Comparison of ENCODE assay signal across 20 cellular contexts in genomic region chr1:82445827-82446226, GRCh38.
"Had no signal": no experiment of that assay in that cellular context is flagged by ENCODE, and none has a peak within 500 bp of the region (broad histone marks: within the 10 kb centered on the region; RNA-seq: fewer than 3 reads in every experiment).

No MANE protein-coding gene starts in this region.

- H3K4me3 Mint-ChIP-seq: central memory CD8-positive, alpha-beta T cell; immature natural killer cell; naive B cell; nephron progenitor cell; stimulated activated naive B cell treated with anti-CD40 and anti-IgM and Interleukin-4, amounts not matched to agents 10 μg/mL and 1 μg/mL and 100 μg/mL, for 72 hours; stimulated activated naive CD8-positive, alpha-beta T cell treated with anti-CD3 and anti-CD28 coated beads, Interleukin-15, amount 100 ng/mL, for 72 hours had no signal

- H3K27me3 ChIP-seq: gastrocnemius medialis, heart right ventricle, left lung, right lobe of liver, testis had no signal

- H3K4me1 Mint-ChIP-seq: central memory CD8-positive, alpha-beta T cell; immature natural killer cell; naive B cell; stimulated activated naive CD8-positive, alpha-beta T cell treated with anti-CD3 and anti-CD28 coated beads, Interleukin-15, amount 100 ng/mL, for 72 hours had no signal

- H3K9me3 ChIP-seq: gastrocnemius medialis, psoas muscle, right lobe of liver, testis had no signal

- H3K4me3 ChIP-seq: gastrocnemius medialis, heart right ventricle, left lung, lung, psoas muscle, right lobe of liver, testis had no signal

- H3K4me1 ChIP-seq: gastrocnemius medialis, heart right ventricle, left lung, psoas muscle, right lobe of liver, testis had no signal

- H3K27me3 Mint-ChIP-seq: central memory CD8-positive, alpha-beta T cell; naive B cell; stimulated activated naive B cell treated with anti-CD40 and anti-IgM and Interleukin-4, amounts not matched to agents 10 μg/mL and 1 μg/mL and 100 μg/mL, for 72 hours; stimulated activated naive CD8-positive, alpha-beta T cell treated with anti-CD3 and anti-CD28 coated beads, Interleukin-15, amount 100 ng/mL, for 72 hours had no signal

- H3K27ac ChIP-seq: gastrocnemius medialis, heart right ventricle, left lung, psoas muscle, right lobe of liver, testis had no signal

- H3K27ac Mint-ChIP-seq: immature natural killer cell; naive B cell; nephron progenitor cell; stimulated activated naive B cell treated with anti-CD40 and anti-IgM and Interleukin-4, amounts not matched to agents 10 μg/mL and 1 μg/mL and 100 μg/mL, for 72 hours; stimulated activated naive CD8-positive, alpha-beta T cell treated with anti-CD3 and anti-CD28 coated beads, Interleukin-15, amount 100 ng/mL, for 72 hours had no signal

- H3K36me3 ChIP-seq: gastrocnemius medialis, heart right ventricle, left lung, right lobe of liver had no signal

- DNase-seq: effector memory CD4-positive, alpha-beta T cell; gastrocnemius medialis; heart right ventricle; immature natural killer cell; left lung; mesendoderm; naive B cell; nephron progenitor cell; psoas muscle; retina; right lobe of liver; stimulated activated CD4-positive, alpha-beta T cell treated with anti-CD3 and anti-CD28 coated beads, Interleukin-2, amount 100 ng/mL, for 24 hours; stimulated activated CD4-positive, alpha-beta T cell treated with anti-CD3 and anti-CD28 coated beads, Interleukin-4, amount 100 ng/mL, for 4 hours; stimulated activated naive B cell treated with anti-CD40 and anti-IgM and Interleukin-4, amounts not matched to agents 10 μg/mL and 1 μg/mL and 100 μg/mL, for 72 hours; stimulated activated naive CD8-positive, alpha-beta T cell treated with anti-CD3 and anti-CD28 coated beads, Interleukin-15, amount 100 ng/mL, for 72 hours; testis; trophoblast cell had no signal

- H3K36me3 Mint-ChIP-seq: immature natural killer cell, naive B cell had no signal

- ATAC-seq: esophagus mucosa; gastrocnemius medialis; left lung; psoas muscle; right lobe of liver; stimulated activated naive B cell treated with anti-CD40 and anti-IgM and Interleukin-4, amounts not matched to agents 10 μg/mL and 1 μg/mL and 100 μg/mL, for 72 hours; stimulated activated naive CD8-positive, alpha-beta T cell treated with anti-CD3 and anti-CD28 coated beads, Interleukin-15, amount 100 ng/mL, for 72 hours had no signal

- H3K9me3 Mint-ChIP-seq: nephron progenitor cell had no signal
